19 cellular contexts compared by ENCODE assay signal in the genomic region with DNA sequence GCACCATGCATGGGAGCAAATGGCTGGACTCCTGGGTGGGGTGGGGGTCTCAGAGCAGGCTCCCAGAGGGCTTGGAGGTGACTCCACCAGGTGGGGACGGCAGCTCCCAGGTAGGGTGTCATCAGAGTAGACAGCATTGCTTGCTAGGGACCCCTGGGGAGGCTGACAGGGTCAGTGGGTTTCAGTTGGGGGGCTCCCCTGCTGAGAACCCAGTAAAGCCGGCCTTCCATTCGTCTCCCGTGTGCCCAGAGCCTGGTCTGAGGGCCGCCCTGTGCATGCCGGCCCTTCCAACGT. TPM values are rescaled to one million over a fixed set of nuclear protein-coding genes. Genes with fewer than 3 reads are reported as not detected.
"Had no signal": no experiment of that assay in that cellular context is flagged by ENCODE, and none has a peak within 500 bp of the region (broad histone marks: within the 10 kb centered on the region; RNA-seq: fewer than 3 reads in every experiment).

No MANE protein-coding gene starts in this region.

- DNase-seq: activated CD4-positive, alpha-beta T cell treated with anti-CD3 and anti-CD28 coated beads for 36 hours; activated CD4-positive, alpha-beta T cell treated with anti-CD3 and anti-CD28 coated beads, Interleukin-2, amount 50 U/mL, for 48 hours; activated gamma-delta T cell treated with Interleukin-2 at 50 U/mL for 16 hours; activated T-cell treated with anti-CD3 and anti-CD28 coated beads for 4 hours; effector CD4-positive, alpha-beta T cell; immature natural killer cell; kidney glomerular epithelial cell; left ventricle myocardium superior; small intestine; stimulated activated CD4-positive, alpha-beta T cell treated with anti-CD3 and anti-CD28 coated beads, Interleukin-15, amount 100 ng/mL, for 24 hours; stimulated activated CD4-positive, alpha-beta T cell treated with anti-CD3 and anti-CD28 coated beads, Interleukin-2, amount 100 ng/mL, for 48 hours had no signal

- H3K27ac ChIP-seq: adrenal gland, esophagus muscularis mucosa, pancreas, right lobe of liver, stomach, thoracic aorta had no signal

- H3K4me3 ChIP-seq: adrenal gland, esophagus muscularis mucosa, pancreas, right lobe of liver, stomach, thoracic aorta had no signal

- ATAC-seq: activated CD4-positive, alpha-beta T cell treated with anti-CD3 and anti-CD28 coated beads for 36 hours; activated naive CD4-positive, alpha-beta T cell treated with anti-CD3 and anti-CD28 coated beads, Interleukin-2, amount 50 U/mL, for 72 hours; left ventricle myocardium superior; pancreas; right lobe of liver; WTC11 had no signal

- H3K9me3 ChIP-seq: adrenal gland, esophagus muscularis mucosa, pancreas, right lobe of liver, stomach, thoracic aorta had no signal

- H3K27me3 ChIP-seq: adrenal gland, esophagus muscularis mucosa, pancreas, right lobe of liver, stomach had no signal

RNA-seq across cellular contexts. Expression of a gene that starts 4.7 kb away (rescaled TPM):
- polyA plus RNA-seq: immature natural killer cell had no signal
